27 cellular contexts compared by ENCODE assay signal in the genomic region with DNA sequence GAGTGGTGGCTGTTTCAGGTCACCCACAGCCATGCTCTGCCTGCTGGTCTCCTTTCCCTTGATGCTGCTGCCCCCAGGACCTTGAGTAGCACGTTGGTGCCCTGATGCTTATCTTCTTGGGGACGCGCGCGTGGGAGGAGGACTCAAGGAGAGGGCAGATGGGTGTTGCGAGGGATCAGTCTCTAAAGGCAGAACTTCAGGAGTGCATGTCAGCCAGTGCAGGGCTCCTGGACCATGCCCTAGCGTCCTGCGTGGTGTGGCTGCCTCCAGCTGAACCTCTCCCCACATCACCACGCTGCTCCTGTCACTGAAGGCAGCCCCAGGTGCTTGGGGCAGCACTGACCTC.
"Had no signal": no experiment of that assay in that cellular context is flagged by ENCODE, and none has a peak within 500 bp of the region (broad histone marks: within the 10 kb centered on the region; RNA-seq: fewer than 3 reads in every experiment).

No MANE protein-coding gene starts in this region.

- H3K27me3 ChIP-seq: brain microvascular endothelial cell had no signal

- ATAC-seq: activated CD8-positive, alpha-beta T cell treated with anti-CD3 and anti-CD28 coated beads for 36 hours; activated T-cell treated with anti-CD3 and anti-CD28 coated beads, Interleukin-2, amount 50 U/mL, for 4 hours; activated T-helper 17 cell treated with anti-CD3 and anti-CD28 coated beads, Interleukin-2, amount 50 U/mL, for 72 hours; esophagus mucosa; T-helper 17 cell had no signal

- FAIRE-seq: astrocyte, bronchial epithelial cell, colon, frontal cortex had no signal

- H3K27ac ChIP-seq: brain microvascular endothelial cell, WERI-Rb-1 had no signal

- H3K36me3 ChIP-seq: brain microvascular endothelial cell, WERI-Rb-1 had no signal

- DNase-seq: activated B cell treated with CpG ODN at 0.5 μM for 24 hours; activated CD4-positive, alpha-beta T cell treated with anti-CD3 and anti-CD28 coated beads for 48 hours; activated CD4-positive, alpha-beta T cell treated with anti-CD3 and anti-CD28 coated beads, Interleukin-2, amount 50 U/mL, for 1 hour; activated CD4-positive, alpha-beta T cell treated with anti-CD3 and anti-CD28 coated beads, Interleukin-2, amount 50 U/mL, for 48 hours; activated CD8-positive, alpha-beta memory T cell treated with anti-CD3 and anti-CD28 coated beads for 24 hours; activated CD8-positive, alpha-beta T cell treated with anti-CD3 and anti-CD28 coated beads for 36 hours; activated effector memory CD4-positive, alpha-beta T cell treated with Interleukin-2 at 50 U/mL for 16 hours; activated gamma-delta T cell treated with Interleukin-2 at 50 U/mL for 16 hours; activated naive CD4-positive, alpha-beta T cell treated with anti-CD3 and anti-CD28 coated beads, Interleukin-2, amount 50 U/mL, for 16 hours; activated naive CD4-positive, alpha-beta T cell treated with Interleukin-2 at 50 U/mL for 16 hours; activated T-cell treated with anti-CD3 and anti-CD28 coated beads, Interleukin-2, amount 50 U/mL, for 4 hours; amniotic stem cell; anterior cingulate cortex; brain microvascular endothelial cell; caudate nucleus; effector memory CD4-positive, alpha-beta T cell; endodermal cell; T-helper 1 cell; T-helper 17 cell; T1000; WERI-Rb-1 had no signal
